ENCODE assay signal across 11 cellular contexts in genomic region chr2:230968921-230969672, GRCh38. TPM values are rescaled to one million over a fixed set of nuclear protein-coding genes. Genes with fewer than 3 reads are reported as not detected.
DNase-seq lines count a peak whose midpoint lies in the region; ATAC-seq and TF ChIP-seq lines count a peak whose summit lies in the region.
"Had no signal": no experiment of that assay in that cellular context is flagged by ENCODE, and none has a peak within 500 bp of the region (broad histone marks: within the 10 kb centered on the region; RNA-seq: fewer than 3 reads in every experiment).

No MANE protein-coding gene starts in this region.

- H3K27me3 Mint-ChIP-seq in activated T-cell treated with anti-CD3 and anti-CD28 coated beads, Interleukin-2, amount 50 U/mL, for 4 hours (ENCODE audit: low read depth) = peaks cover 2% of the 10 kb centered on the region
- no peaks in the 10 kb centered on the region for H3K27me3 Mint-ChIP-seq in activated B cell treated with CpG ODN at 0.5 μM for 24 hours
- H3K27me3 Mint-ChIP-seq in stimulated activated memory B cell treated with anti-CD40 and anti-IgM and Interleukin-4, amounts not matched to agents 10 μg/mL and 1 μg/mL and 100 μg/mL, for 72 hours = no peaks in the 10 kb centered on the region

- intact Hi-C loops in activated B cell treated with CpG ODN at 0.5 μM for 24 hours (cut with micrococcal nuclease) (no loop called here), dorsolateral prefrontal cortex (cut with DNase I) (no loop called here)

- H3K36me3 Mint-ChIP-seq in activated T-cell treated with anti-CD3 and anti-CD28 coated beads, Interleukin-2, amount 50 U/mL, for 4 hours (ENCODE audit: insufficient read depth) = no peaks in the 10 kb centered on the region
- no peaks in the 10 kb centered on the region for H3K36me3 Mint-ChIP-seq in activated B cell treated with CpG ODN at 0.5 μM for 24 hours (ENCODE audit: low read depth)
- peaks cover 5% of the 10 kb centered on the region for H3K36me3 Mint-ChIP-seq in stimulated activated memory B cell treated with anti-CD40 and anti-IgM and Interleukin-4, amounts not matched to agents 10 μg/mL and 1 μg/mL and 100 μg/mL, for 72 hours

- no peak for ATAC-seq in activated T-cell treated with anti-CD3 and anti-CD28 coated beads, Interleukin-2, amount 50 U/mL, for 4 hours
- ATAC-seq in activated B cell treated with CpG ODN at 0.5 μM for 24 hours (ENCODE audit: low read depth) = no peak
- ATAC-seq in stimulated activated memory B cell treated with anti-CD40 and anti-IgM and Interleukin-4, amounts not matched to agents 10 μg/mL and 1 μg/mL and 100 μg/mL, for 72 hours = peak; percentile 39

- TF ChIP-seq CTCF in activated B cell treated with CpG ODN at 0.5 μM for 24 hours (IDR thresholded peaks at IDR 0.05) (no peak), dorsolateral prefrontal cortex (IDR thresholded peaks at IDR 0.05 in 54 of 56, conservative IDR thresholded peaks at IDR 0.05 in 2 of 56; ENCODE audit: low read depth in 1 of 56, partially characterized antibody in 56 of 56) (no peak)

- DNase-seq in activated T-cell treated with anti-CD3 and anti-CD28 coated beads, Interleukin-2, amount 50 U/mL, for 48 hours = peak; percentile 12 to 16
- DNase-seq in activated T-cell treated with anti-CD3 and anti-CD28 coated beads, Interleukin-2, amount 50 U/mL, for 4 hours = no peak
- DNase-seq in activated B cell treated with CpG ODN at 0.5 μM for 24 hours (no peak), NCI-H146 (lab: John Stamatoyannopoulos, UW) (no peak), dorsolateral prefrontal cortex (no peak), KBM-7 (no peak)
- DNase-seq: activated CD4-positive, alpha-beta T cell treated with anti-CD3 and anti-CD28 coated beads for 1 hour; transverse colon had no signal

- peaks cover 17% of the 10 kb centered on the region for H3K4me1 Mint-ChIP-seq in activated T-cell treated with anti-CD3 and anti-CD28 coated beads, Interleukin-2, amount 50 U/mL, for 4 hours (ENCODE audit: low read depth)
- H3K4me1 Mint-ChIP-seq in activated B cell treated with CpG ODN at 0.5 μM for 24 hours = peaks cover 12% of the 10 kb centered on the region
- peaks cover 33% of the 10 kb centered on the region for H3K4me1 Mint-ChIP-seq in stimulated activated memory B cell treated with anti-CD40 and anti-IgM and Interleukin-4, amounts not matched to agents 10 μg/mL and 1 μg/mL and 100 μg/mL, for 72 hours

- H3K9me3 Mint-ChIP-seq in activated T-cell treated with anti-CD3 and anti-CD28 coated beads, Interleukin-2, amount 50 U/mL, for 4 hours = no peaks in the 10 kb centered on the region
- no peaks in the 10 kb centered on the region for H3K9me3 Mint-ChIP-seq in activated B cell treated with CpG ODN at 0.5 μM for 24 hours
- H3K9me3 Mint-ChIP-seq in stimulated activated memory B cell treated with anti-CD40 and anti-IgM and Interleukin-4, amounts not matched to agents 10 μg/mL and 1 μg/mL and 100 μg/mL, for 72 hours = peaks cover 2% of the 10 kb centered on the region

- in situ Hi-C loops in KBM-7 (cut with MboI; ENCODE audit: low pct_unique_long_range_greater_than_20kb, low sequenced_read_pairs) = no loop called here

- CTCF ChIA-PET in activated B cell treated with CpG ODN at 0.5 μM for 24 hours (lab: Charles Lee) = no interaction called here

- H3K27me3 ChIP-seq in dorsolateral prefrontal cortex = no peaks in the 10 kb centered on the region
- H3K27me3 ChIP-seq: transverse colon had no signal

- no peak overlapping the region for H3K4me3 Mint-ChIP-seq in activated T-cell treated with anti-CD3 and anti-CD28 coated beads, Interleukin-2, amount 50 U/mL, for 4 hours
- H3K4me3 Mint-ChIP-seq in activated B cell treated with CpG ODN at 0.5 μM for 24 hours = peak overlapping the region; percentile 68
- peak overlapping the region; percentile 71 for H3K4me3 Mint-ChIP-seq in stimulated activated memory B cell treated with anti-CD40 and anti-IgM and Interleukin-4, amounts not matched to agents 10 μg/mL and 1 μg/mL and 100 μg/mL, for 72 hours

- POLR2A ChIA-PET in activated B cell treated with CpG ODN at 0.5 μM for 24 hours (lab: Charles Lee) = interaction anchor here (0.6 kb wide), 1 partner anchor 149 kb away, joined by 3 read pairs; no protein-coding TSS in a partner anchor

- H3K4me3 ChIP-seq in dorsolateral prefrontal cortex = no peak overlapping the region
- H3K4me3 ChIP-seq: transverse colon had no signal

- no peaks in the 10 kb centered on the region for H3K36me3 ChIP-seq in KOPT-K1 (ENCODE audit: insufficient read depth, low read length)
- H3K36me3 ChIP-seq: transverse colon had no signal

- H3K27ac ChIP-seq in KOPT-K1 (ENCODE audit: low read depth, low read length, poor library complexity, severe bottlenecking) (peak overlapping the region; percentile 63), dorsolateral prefrontal cortex (no peak overlapping the region)

- H3K9me3 ChIP-seq in KOPT-K1 (ENCODE audit: insufficient read depth, low read length, poor library complexity, severe bottlenecking) = no peaks in the 10 kb centered on the region
- H3K9me3 ChIP-seq: transverse colon had no signal

- peak overlapping the region; percentile 31 for H3K27ac Mint-ChIP-seq in activated B cell treated with CpG ODN at 0.5 μM for 24 hours
- peak overlapping the region; percentile 83 for H3K27ac Mint-ChIP-seq in stimulated activated memory B cell treated with anti-CD40 and anti-IgM and Interleukin-4, amounts not matched to agents 10 μg/mL and 1 μg/mL and 100 μg/mL, for 72 hours

RNA-seq across cellular contexts. Expression of gene SPATA3, which starts 26.8 kb away (rescaled TPM):
- total RNA-seq in activated T-cell treated with anti-CD3 and anti-CD28 coated beads, Interleukin-2, amount 50 U/mL, for 4 hours = not detected
- not detected in 2 replicates for total RNA-seq in activated B cell treated with CpG ODN at 0.5 μM for 24 hours
- under 1 TPM in 6 of 120 experiments, not detected in 114; 0.37 to 0.81 (median 0.63) TPM for total RNA-seq in dorsolateral prefrontal cortex
- total RNA-seq: skeletal muscle tissue, transverse colon had no signal

RNA-seq across cellular contexts. Expression of gene GPR55, which starts 44.1 kb away (rescaled TPM):
- 1 to 10 TPM; 1.2 to 1.6 (median 1.5) TPM for total RNA-seq in activated T-cell treated with anti-CD3 and anti-CD28 coated beads, Interleukin-2, amount 50 U/mL, for 4 hours
- total RNA-seq in activated B cell treated with CpG ODN at 0.5 μM for 24 hours = 4.5 and 6.3 TPM in 2 replicates
- 1 to 10 TPM in 74 of 120 experiments, under 1 TPM in 46; 0.14 to 6.3 (median 1.2) TPM for total RNA-seq in dorsolateral prefrontal cortex
- total RNA-seq: skeletal muscle tissue had no signal

Comparison
In these comparisons a context has a peak if more than half of its experiments do, and no peak if none do; other contexts are left out.
1. DNase-seq: peak in activated T-cell treated with anti-CD3 and anti-CD28 coated beads, Interleukin-2, amount 50 U/mL, for 48 hours (2 of 2); none in activated T-cell treated with anti-CD3 and anti-CD28 coated beads, Interleukin-2, amount 50 U/mL, for 4 hours (single experiment), activated B cell treated with CpG ODN at 0.5 μM for 24 hours (single experiment), NCI-H146 (single experiment), dorsolateral prefrontal cortex (0 of 10) and KBM-7 (single experiment).